Comparison of ENCODE assay signal across 8 cellular contexts in the genomic region with DNA sequence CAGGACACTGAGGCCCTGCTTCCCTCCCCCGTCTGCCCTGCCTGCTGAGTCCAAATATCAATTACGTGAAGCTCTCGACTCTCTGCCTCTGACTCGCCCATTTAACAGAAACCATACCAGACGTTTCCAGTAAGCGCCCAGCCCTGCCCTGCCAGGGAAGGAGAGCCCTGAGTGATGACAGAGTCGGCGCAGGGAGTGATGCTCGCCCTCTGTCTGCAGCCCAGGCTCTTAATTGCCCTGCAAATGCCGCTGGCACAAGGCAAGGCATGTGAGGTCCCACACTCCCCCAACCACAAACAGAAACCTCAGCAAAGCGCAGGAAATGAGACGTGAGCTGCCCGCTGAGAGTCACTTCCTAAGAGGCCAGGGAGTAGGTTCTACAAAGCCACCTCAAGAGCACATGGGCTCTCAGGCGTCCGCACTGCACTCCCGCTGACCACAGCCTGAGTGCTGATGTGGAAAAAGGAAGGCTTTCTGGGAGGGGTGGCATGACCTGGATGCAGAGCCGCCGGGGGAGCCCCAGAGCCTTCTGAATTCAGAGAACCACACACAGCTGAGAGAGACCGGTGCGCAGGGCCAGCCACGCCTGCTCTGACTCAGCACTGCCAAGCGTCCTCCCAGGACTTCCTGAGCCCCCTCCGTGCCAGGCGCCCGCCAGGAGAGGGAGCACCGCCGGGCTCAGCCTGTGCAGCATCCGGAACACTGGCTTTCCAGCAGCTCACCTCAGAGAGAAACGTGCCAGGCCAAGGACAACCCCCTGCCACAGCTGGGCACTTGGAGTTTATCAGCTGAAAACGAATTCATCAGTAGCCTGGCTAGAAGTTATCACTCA. TPM values are rescaled to one million over a fixed set of nuclear protein-coding genes. Genes with fewer than 3 reads are reported as not detected.
DNase-seq lines count a peak whose midpoint lies in the region; ATAC-seq and TF ChIP-seq lines count a peak whose summit lies in the region.

No MANE protein-coding gene starts in this region.

- H3K27ac Mint-ChIP-seq in activated naive CD4-positive, alpha-beta T cell treated with anti-CD3 and anti-CD28 coated beads for 36 hours, result peak overlapping the region; percentile 96

- no peaks in the 10 kb centered on the region for H3K36me3 ChIP-seq in SJCRH30
- H3K36me3 ChIP-seq in suprapubic skin, result no peaks in the 10 kb centered on the region

- H3K27me3 ChIP-seq in SJCRH30 (no peaks in the 10 kb centered on the region), suprapubic skin (peaks cover 18% of the 10 kb centered on the region)

- H3K9me3 ChIP-seq in SJCRH30 (replicated peaks) (no peaks in the 10 kb centered on the region), suprapubic skin (no peaks in the 10 kb centered on the region)

- no peaks in the 10 kb centered on the region for H3K9me3 Mint-ChIP-seq in activated naive CD4-positive, alpha-beta T cell treated with anti-CD3 and anti-CD28 coated beads for 36 hours

- H3K4me1 Mint-ChIP-seq in activated naive CD4-positive, alpha-beta T cell treated with anti-CD3 and anti-CD28 coated beads for 36 hours (ENCODE audit: low read depth), result peaks cover 54% of the 10 kb centered on the region

- 8% methylated on average over 20 of the region's 30 CpGs for WGBS in suprapubic skin

- H3K4me1 ChIP-seq in SJCRH30, result peaks cover 7% of the 10 kb centered on the region; the same call in 1 of the 2 replicates
- peaks cover 54% of the 10 kb centered on the region for H3K4me1 ChIP-seq in suprapubic skin

- TF ChIP-seq CTCF in omental fat pad (IDR thresholded peaks at IDR 0.05) (no peak), suprapubic skin (IDR thresholded peaks at IDR 0.05) (peak in 1 of 2 donors; percentile 36)

- peak; percentile 59 for DNase-seq in DMS153 treated with DMSO at 0.1 percent for 48 hours (lab: John Stamatoyannopoulos, UW; ENCODE audit: unreplicated experiment)
- DNase-seq in HuH-7.5 (ENCODE audit: low spot score), result peak; percentile 54
- DNase-seq in SJCRH30, result peak; percentile 79 to 84
- peak; percentile 94 for DNase-seq in activated naive CD4-positive, alpha-beta T cell treated with anti-CD3 and anti-CD28 coated beads for 36 hours
- peak; percentile 69 for DNase-seq in globus pallidus (ENCODE audit: low spot score)
- DNase-seq in omental fat pad (ENCODE audit: low spot score), result peak; percentile 60
- DNase-seq in suprapubic skin (ENCODE audit: low spot score in 2 of 2), result peak in 1 of 2 donors; percentile 86

- H3K36me3 Mint-ChIP-seq in activated naive CD4-positive, alpha-beta T cell treated with anti-CD3 and anti-CD28 coated beads for 36 hours (ENCODE audit: low read depth), result no peaks in the 10 kb centered on the region

- ATAC-seq in GM21423 (IDR thresholded peaks at IDR 0.05; ENCODE audit: unreplicated experiment) (peak; percentile 70), omental fat pad (ENCODE audit: low FRiP score) (peak; percentile 93)

- peak overlapping the region; percentile 6; the same call in 1 of the 2 replicates for H3K4me3 ChIP-seq in SJCRH30
- peak overlapping the region; percentile 25 for H3K4me3 ChIP-seq in suprapubic skin

- H3K4me3 Mint-ChIP-seq in activated naive CD4-positive, alpha-beta T cell treated with anti-CD3 and anti-CD28 coated beads for 36 hours, result peak overlapping the region; percentile 63

- intact Hi-C loops in activated naive CD4-positive, alpha-beta T cell treated with anti-CD3 and anti-CD28 coated beads for 36 hours (cut with micrococcal nuclease), result loop anchor here (1.0 to 10.0 kb wide), 12 partner anchors 11 to 691 kb away; partner anchors contain the start of genes HAUS3, MXD4, POLN and RNF4

- TF ChIP-seq EP300 in suprapubic skin (IDR thresholded peaks at IDR 0.05), result no peak

- TF ChIP-seq POLR2A in suprapubic skin (IDR thresholded peaks at IDR 0.05), result no peak

- no peak overlapping the region; the same call in 1 of the 2 replicates for H3K27ac ChIP-seq in SJCRH30
- peak overlapping the region; percentile 70 for H3K27ac ChIP-seq in suprapubic skin

- CTCF ChIA-PET in activated naive CD4-positive, alpha-beta T cell treated with anti-CD3 and anti-CD28 coated beads for 36 hours (lab: Charles Lee), result interaction anchor here (0.6 to 2.3 kb wide), 7 partner anchors 9 to 193 kb away, joined by 3 to 17 read pairs (median 5); no protein-coding TSS in a partner anchor

- H3K27me3 Mint-ChIP-seq in activated naive CD4-positive, alpha-beta T cell treated with anti-CD3 and anti-CD28 coated beads for 36 hours (ENCODE audit: low read depth), result peaks cover 15% of the 10 kb centered on the region

RNA-seq across cellular contexts. Expression of gene ZFYVE28, which starts 5.3 kb away (rescaled TPM):
- total RNA-seq in SJCRH30 (2014; rRNA removed; shearing (Covaris generic)), result 0.15 TPM in 1 of 2 replicates, not detected in the other
- 1 to 10 TPM; 5.3 to 6.2 TPM for total RNA-seq in activated naive CD4-positive, alpha-beta T cell treated with anti-CD3 and anti-CD28 coated beads for 36 hours
- total RNA-seq in omental fat pad (10 to 100 TPM in 2 of 4 donors, 1 to 10 TPM in 2; 7.1 to 24.5 (median 16.7) TPM), suprapubic skin (10 to 100 TPM in 2 of 4 donors, 1 to 10 TPM in 2; 7.6 to 21.3 (median 9.9) TPM)

RNA-seq across cellular contexts. Expression of gene CFAP99, which starts 5.7 kb away (rescaled TPM):
- total RNA-seq in SJCRH30 (2014; rRNA removed; shearing (Covaris generic)), result not detected in 2 replicates
- not detected for total RNA-seq in activated naive CD4-positive, alpha-beta T cell treated with anti-CD3 and anti-CD28 coated beads for 36 hours
- total RNA-seq in omental fat pad, result under 1 TPM in 2 of 4 donors, not detected in 2; 0.32 to 0.60 TPM
- not detected for total RNA-seq in suprapubic skin

RNA-seq across cellular contexts. Expression of gene RNF4, which starts 55.8 kb away (rescaled TPM):
- total RNA-seq in SJCRH30 (2014; rRNA removed; shearing (Covaris generic)), result 67.6 and 71.2 TPM in 2 replicates
- 10 to 100 TPM; 69.2 to 73.1 TPM for total RNA-seq in activated naive CD4-positive, alpha-beta T cell treated with anti-CD3 and anti-CD28 coated beads for 36 hours
- 10 to 100 TPM; 38.5 to 90.1 (median 44.5) TPM for total RNA-seq in omental fat pad
- total RNA-seq in suprapubic skin, result 10 to 100 TPM; 31.2 to 57.2 (median 44.0) TPM
